In the genomic region with DNA sequence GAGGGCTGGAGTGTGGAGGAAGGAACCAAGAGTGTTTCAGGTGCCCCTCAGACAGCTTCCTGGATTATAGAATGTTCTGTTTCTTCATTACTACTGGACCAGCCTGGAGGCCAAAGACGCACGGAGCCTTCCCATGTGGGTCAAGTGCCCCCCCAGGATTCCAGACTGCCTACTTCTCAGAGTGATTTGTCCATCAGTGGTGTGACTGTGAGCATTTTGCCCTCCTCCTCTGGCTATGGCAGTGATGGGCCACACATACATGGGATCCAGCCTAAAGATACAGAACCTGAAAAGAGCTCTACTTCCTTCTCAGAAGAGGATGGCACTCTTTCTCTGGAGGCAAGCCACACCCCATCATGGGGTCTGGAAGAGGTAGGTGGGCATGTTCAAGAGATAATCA, we compare ENCODE assay signal across 9 cellular contexts.
DNase-seq lines count a peak whose midpoint lies in the region; ATAC-seq and TF ChIP-seq lines count a peak whose summit lies in the region.
"Had no signal": no experiment of that assay in that cellular context is flagged by ENCODE, and none has a peak within 500 bp of the region (broad histone marks: within the 10 kb centered on the region; RNA-seq: fewer than 3 reads in every experiment).

No MANE protein-coding gene starts in this region.

- POLR2A ChIA-PET in HEK293T (lab: Yijun Ruan, JAX): interaction anchor here (0.9 to 2.1 kb wide), 4 partner anchors 11 to 138 kb away, joined by 3 to 4 read pairs (median 3); no protein-coding TSS in a partner anchor

- H3K4me3 ChIP-seq in GM12875 (ENCODE audit: low read depth, low read length): peak overlapping the region; percentile 37
- peak overlapping the region in 1 of 4 donors; percentile 40 for H3K4me3 ChIP-seq in gastrocnemius medialis

- H3K36me3 ChIP-seq in KOPT-K1 (ENCODE audit: insufficient read depth, low read length) (peaks cover 8% of the 10 kb centered on the region; the same call in 1 of the 2 replicates), gastrocnemius medialis (no peaks in the 10 kb centered on the region)

- intact Hi-C loops in gastrocnemius medialis (cut with DNase I; ENCODE audit: low total_unique reads): no loop called here

- CTCF ChIA-PET in HEK293T (lab: Yijun Ruan, JAX): interaction anchor here (0.6 to 1.5 kb wide), 6 partner anchors 18 to 1966 kb away, joined by 3 to 7 read pairs (median 3); no protein-coding TSS in a partner anchor

- no peaks in the 10 kb centered on the region for H3K9me3 ChIP-seq in KOPT-K1 (ENCODE audit: insufficient read depth, low read length, poor library complexity, severe bottlenecking)
- H3K9me3 ChIP-seq in gastrocnemius medialis: no peaks in the 10 kb centered on the region

- DNase-seq in epithelial cell of prostate (ENCODE audit: low read depth, low spot score): no peak
- no peak for DNase-seq in gastrocnemius medialis
- DNase-seq in 8988T: no peak
- DNase-seq in HEK293T (ENCODE audit: extremely low spot score): no peak
- DNase-seq in mesenteric fat pad (ENCODE audit: low spot score): no peak
- no peak for DNase-seq in NCI-H510A treated with DMSO at 0.1 percent for 48 hours (lab: John Stamatoyannopoulos, UW)
- DNase-seq: small intestine had no signal

- in situ Hi-C loops in gastrocnemius medialis (cut with MboI; ENCODE audit: low sequenced_read_pairs in 4 of 4): loop anchor here in 2 of 4 donors (10.0 kb wide), 1 partner anchor 65 kb away; the partner anchor contains the start of gene MACF1 (in 2 of the 2)

- ATAC-seq in gastrocnemius medialis: no peak

- H3K27ac ChIP-seq in KOPT-K1 (ENCODE audit: low read depth, low read length, poor library complexity, severe bottlenecking) (peak overlapping the region; percentile 55), epithelial cell of prostate (peak overlapping the region; percentile 49), gastrocnemius medialis (peak overlapping the region; percentile 49 to 76 (median 70))

- no peak for TF ChIP-seq POLR2A in gastrocnemius medialis (IDR thresholded peaks at IDR 0.05)

- H3K4me1 ChIP-seq in gastrocnemius medialis: peaks cover 54% of the 10 kb centered on the region in 2 donors

- TF ChIP-seq CTCF in GM12875 (IDR thresholded peaks at IDR 0.05; ENCODE audit: borderline replicate concordance, insufficient read depth, low read depth, low read length): no peak
- TF ChIP-seq CTCF in gastrocnemius medialis (IDR thresholded peaks at IDR 0.05 in 4 of 5, conservative IDR thresholded peaks at IDR 0.05 in 1 of 5): no peak

- no peaks in the 10 kb centered on the region for H3K27me3 ChIP-seq in gastrocnemius medialis

TF ChIP-seq in HEK293T, 16 proteins besides CTCF, POLR2A, EP300 and RAD21:
- TF ChIP-seq NFRKB (IDR thresholded peaks at IDR 0.05) (no peak), FOXK2 (IDR thresholded peaks at IDR 0.05) (no peak), ELF4 (IDR thresholded peaks at IDR 0.05) (no peak), SP1 (IDR thresholded peaks at IDR 0.05) (no peak), SUZ12 (IDR thresholded peaks at IDR 0.05) (no peak), TARDBP (IDR thresholded peaks at IDR 0.05) (no peak), L3MBTL2 (conservative IDR thresholded peaks at IDR 0.05) (no peak), FOXA1 (IDR thresholded peaks at IDR 0.05) (no peak), ZNF384 (IDR thresholded peaks at IDR 0.05) (no peak), FOXM1 (IDR thresholded peaks at IDR 0.05; ENCODE audit: borderline replicate concordance) (no peak), LEF1 (IDR thresholded peaks at IDR 0.05; ENCODE audit: borderline replicate concordance) (no peak), ARNT (IDR thresholded peaks at IDR 0.05) (no peak), HDGF (IDR thresholded peaks at IDR 0.05; ENCODE audit: borderline replicate concordance) (no peak), BHLHE40 (IDR thresholded peaks at IDR 0.05; ENCODE audit: borderline replicate concordance) (no peak), CTBP1 (IDR thresholded peaks at IDR 0.05; ENCODE audit: borderline replicate concordance) (no peak)
- TF ChIP-seq, protein P1, sequence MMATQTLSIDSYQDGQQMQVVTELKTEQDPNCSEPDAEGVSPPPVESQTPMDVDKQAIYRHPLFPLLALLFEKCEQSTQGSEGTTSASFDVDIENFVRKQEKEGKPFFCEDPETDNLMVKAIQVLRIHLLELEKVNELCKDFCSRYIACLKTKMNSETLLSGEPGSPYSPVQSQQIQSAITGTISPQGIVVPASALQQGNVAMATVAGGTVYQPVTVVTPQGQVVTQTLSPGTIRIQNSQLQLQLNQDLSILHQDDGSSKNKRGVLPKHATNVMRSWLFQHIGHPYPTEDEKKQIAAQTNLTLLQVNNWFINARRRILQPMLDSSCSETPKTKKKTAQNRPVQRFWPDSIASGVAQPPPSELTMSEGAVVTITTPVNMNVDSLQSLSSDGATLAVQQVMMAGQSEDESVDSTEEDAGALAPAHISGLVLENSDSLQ (IDR thresholded peaks at IDR 0.05): no peak
